In genomic region chr10:24208661-24209420, GRCh38 we compare ENCODE assay signal across 8 cellular contexts. TPM values are rescaled to one million over a fixed set of nuclear protein-coding genes. Genes with fewer than 3 reads are reported as not detected.
DNase-seq lines count a peak whose midpoint lies in the region; ATAC-seq and TF ChIP-seq lines count a peak whose summit lies in the region.

A gene with protein sequence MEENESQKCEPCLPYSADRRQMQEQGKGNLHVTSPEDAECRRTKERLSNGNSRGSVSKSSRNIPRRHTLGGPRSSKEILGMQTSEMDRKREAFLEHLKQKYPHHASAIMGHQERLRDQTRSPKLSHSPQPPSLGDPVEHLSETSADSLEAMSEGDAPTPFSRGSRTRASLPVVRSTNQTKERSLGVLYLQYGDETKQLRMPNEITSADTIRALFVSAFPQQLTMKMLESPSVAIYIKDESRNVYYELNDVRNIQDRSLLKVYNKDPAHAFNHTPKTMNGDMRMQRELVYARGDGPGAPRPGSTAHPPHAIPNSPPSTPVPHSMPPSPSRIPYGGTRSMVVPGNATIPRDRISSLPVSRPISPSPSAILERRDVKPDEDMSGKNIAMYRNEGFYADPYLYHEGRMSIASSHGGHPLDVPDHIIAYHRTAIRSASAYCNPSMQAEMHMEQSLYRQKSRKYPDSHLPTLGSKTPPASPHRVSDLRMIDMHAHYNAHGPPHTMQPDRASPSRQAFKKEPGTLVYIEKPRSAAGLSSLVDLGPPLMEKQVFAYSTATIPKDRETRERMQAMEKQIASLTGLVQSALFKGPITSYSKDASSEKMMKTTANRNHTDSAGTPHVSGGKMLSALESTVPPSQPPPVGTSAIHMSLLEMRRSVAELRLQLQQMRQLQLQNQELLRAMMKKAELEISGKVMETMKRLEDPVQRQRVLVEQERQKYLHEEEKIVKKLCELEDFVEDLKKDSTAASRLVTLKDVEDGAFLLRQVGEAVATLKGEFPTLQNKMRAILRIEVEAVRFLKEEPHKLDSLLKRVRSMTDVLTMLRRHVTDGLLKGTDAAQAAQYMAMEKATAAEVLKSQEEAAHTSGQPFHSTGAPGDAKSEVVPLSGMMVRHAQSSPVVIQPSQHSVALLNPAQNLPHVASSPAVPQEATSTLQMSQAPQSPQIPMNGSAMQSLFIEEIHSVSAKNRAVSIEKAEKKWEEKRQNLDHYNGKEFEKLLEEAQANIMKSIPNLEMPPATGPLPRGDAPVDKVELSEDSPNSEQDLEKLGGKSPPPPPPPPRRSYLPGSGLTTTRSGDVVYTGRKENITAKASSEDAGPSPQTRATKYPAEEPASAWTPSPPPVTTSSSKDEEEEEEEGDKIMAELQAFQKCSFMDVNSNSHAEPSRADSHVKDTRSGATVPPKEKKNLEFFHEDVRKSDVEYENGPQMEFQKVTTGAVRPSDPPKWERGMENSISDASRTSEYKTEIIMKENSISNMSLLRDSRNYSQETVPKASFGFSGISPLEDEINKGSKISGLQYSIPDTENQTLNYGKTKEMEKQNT (N-terminal part only) (plus strand): TSS chr10:24209138. CDS start chr10:24209194, 56 bp downstream.

- TF ChIP-seq CTCF in 22Rv1 (IDR thresholded peaks at IDR 0.05) (no peak), ascending aorta (IDR thresholded peaks at IDR 0.05) (no peak)

- H3K27me3 ChIP-seq in ascending aorta (no peaks in the 10 kb centered on the region), iPS-20b (ENCODE audit: insufficient read depth, low read length) (no peaks in the 10 kb centered on the region)

- intact Hi-C loops in ascending aorta (cut with DNase I) = loop anchor here (5.0 kb wide), 2 partner anchors 133 to 153 kb away; no protein-coding TSS in a partner anchor

- H3K4me1 ChIP-seq in ascending aorta = peaks cover 0 to 6% of the 10 kb centered on the region in 2 donors
- peaks cover 34% of the 10 kb centered on the region for H3K4me1 ChIP-seq in iPS-20b (ENCODE audit: insufficient read depth, low read length)

- H3K36me3 ChIP-seq in ascending aorta (no peaks in the 10 kb centered on the region), iPS-20b (ENCODE audit: insufficient read depth, low read depth, low read length) (no peaks in the 10 kb centered on the region)

- H3K9me3 ChIP-seq in ascending aorta (no peaks in the 10 kb centered on the region), iPS-20b (ENCODE audit: insufficient read depth, low read depth, low read length) (no peaks in the 10 kb centered on the region; the same call in 1 of the 2 replicates)

- ATAC-seq in GM18868 (IDR thresholded peaks at IDR 0.05; ENCODE audit: unreplicated experiment) (peak; percentile 32), HG03521 (IDR thresholded peaks at IDR 0.05; ENCODE audit: unreplicated experiment) (peak; percentile 31), GM18870 (IDR thresholded peaks at IDR 0.05; ENCODE audit: unreplicated experiment) (no peak), GM18858 (IDR thresholded peaks at IDR 0.05; ENCODE audit: unreplicated experiment) (no peak)

- peak in 1 of 2 donors; percentile 66 for DNase-seq in ascending aorta (ENCODE audit: low spot score in 2 of 2)

- peak within 1 kb of the TSS; percentile 47 for H3K27ac ChIP-seq in 22Rv1
- peak within 1 kb of the TSS; percentile 76 to 77 for H3K27ac ChIP-seq in ascending aorta
- no peak within 1 kb of the TSS for H3K27ac ChIP-seq in iPS-20b (ENCODE audit: low read length)
- peak within 1 kb of the TSS; percentile 45 to 92 (median 81) for H3K27ac ChIP-seq in skin epidermis

- peak within 1 kb of the TSS; percentile 87; the same call in 1 of the 2 replicates for H3K9ac ChIP-seq in iPS-20b (ENCODE audit: low read depth, low read length)

- H3K4me3 ChIP-seq in ascending aorta (peak within 1 kb of the TSS; percentile 66 to 71), iPS-20b (ENCODE audit: low read length) (peak within 1 kb of the TSS; percentile 77), skin epidermis (peak within 1 kb of the TSS; percentile 25 to 40 (median 33))

RNA-seq across cellular contexts. Expression of the gene that starts here (rescaled TPM):
- 13.0 TPM for total RNA-seq in ascending aorta

Comparison
In these comparisons a context has a peak if more than half of its experiments do, and no peak if none do; other contexts are left out.
1. ATAC-seq: peak in GM18868 (single experiment) and HG03521 (single experiment); none in GM18870 (single experiment) and GM18858 (single experiment).
2. Peak in every context shown above with its lines, with median percentiles within 50 percentile points of each other: H3K4me3 ChIP-seq.